27 cellular contexts compared by ENCODE assay signal in the genomic region with DNA sequence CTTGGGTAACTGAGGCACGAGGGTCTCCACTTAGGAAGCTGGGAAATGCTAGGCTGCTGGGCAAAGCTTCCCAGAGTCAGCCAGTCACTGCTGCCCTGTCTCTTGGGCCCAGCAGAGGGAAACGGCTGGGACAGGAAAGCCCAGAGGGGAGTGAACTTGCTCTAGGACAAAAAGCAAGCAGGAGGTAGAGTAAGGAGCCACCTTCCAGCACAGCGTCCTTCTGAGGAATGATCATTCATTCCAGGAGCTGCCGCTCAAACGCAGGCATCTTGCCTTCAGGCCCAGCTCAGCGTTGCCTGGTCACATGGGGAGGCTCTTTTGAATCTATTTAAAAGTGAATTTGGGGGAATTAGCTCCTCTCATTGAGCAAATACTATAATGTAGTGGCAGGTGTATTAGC.
"Had no signal": no experiment of that assay in that cellular context is flagged by ENCODE, and none has a peak within 500 bp of the region (broad histone marks: within the 10 kb centered on the region; RNA-seq: fewer than 3 reads in every experiment).

No MANE protein-coding gene starts in this region.

- DNase-seq: activated CD4-positive, alpha-beta memory T cell treated with anti-CD3 and anti-CD28 coated beads for 36 hours; activated CD4-positive, alpha-beta T cell treated with anti-CD3 and anti-CD28 coated beads, Interleukin-2, amount 10 ng/mL, durations not matched to agents 7 days and 5 days; activated CD4-positive, CD25-positive, alpha-beta regulatory T cell; activated CD8-positive, alpha-beta memory T cell treated with anti-CD3 and anti-CD28 coated beads for 24 hours; activated gamma-delta T cell treated with Interleukin-2 at 50 U/mL for 16 hours; activated naive CD4-positive, alpha-beta T cell treated with anti-CD3 and anti-CD28 coated beads, Interleukin-2, amount 10 ng/mL, durations not matched to agents 7 days and 5 days; activated naive CD8-positive, alpha-beta T cell treated with anti-CD3 and anti-CD28 coated beads, Interleukin-2, amount 10 ng/mL, durations not matched to agents 7 days and 5 days; activated T-cell treated with anti-CD3 and anti-CD28 coated beads, Interleukin-2, amount 50 U/mL, for 4 hours; adrenal gland; anterior cingulate cortex; caudate nucleus; MG63; MV-4-11; NCI-H1417 treated with DMSO at 0.1 percent for 48 hours; NCI-H1694; NCI-H2029; NCI-H2107; NCI-H2171 treated with DMSO at 0.1 percent for 48 hours; NCI-H226; NCI-H526; PC-3; SHP77; T-helper 2 cell; T1000 had no signal

- H3K27me3 ChIP-seq: adrenal gland, breast epithelium, MG63 had no signal

- H3K27ac Mint-ChIP-seq: activated CD4-positive, alpha-beta memory T cell treated with anti-CD3 and anti-CD28 coated beads for 36 hours; activated CD4-positive, alpha-beta T cell treated with anti-CD3 and anti-CD28 coated beads, Interleukin-2, amount 10 ng/mL, durations not matched to agents 7 days and 5 days; activated naive CD4-positive, alpha-beta T cell treated with anti-CD3 and anti-CD28 coated beads, Interleukin-2, amount 10 ng/mL, durations not matched to agents 7 days and 5 days had no signal

- H3K4me3 Mint-ChIP-seq: activated CD4-positive, alpha-beta memory T cell treated with anti-CD3 and anti-CD28 coated beads for 36 hours; activated CD4-positive, alpha-beta T cell treated with anti-CD3 and anti-CD28 coated beads, Interleukin-2, amount 10 ng/mL, durations not matched to agents 7 days and 5 days; activated naive CD4-positive, alpha-beta T cell treated with anti-CD3 and anti-CD28 coated beads, Interleukin-2, amount 10 ng/mL, durations not matched to agents 7 days and 5 days; activated naive CD8-positive, alpha-beta T cell treated with anti-CD3 and anti-CD28 coated beads, Interleukin-2, amount 10 ng/mL, durations not matched to agents 7 days and 5 days; activated T-cell treated with anti-CD3 and anti-CD28 coated beads, Interleukin-2, amount 50 U/mL, for 4 hours had no signal

- H3K4me3 ChIP-seq: adrenal gland, breast epithelium, MG63 had no signal

- H3K36me3 ChIP-seq: adrenal gland, breast epithelium, MG63 had no signal

- FAIRE-seq: RCC 7860, TTC549 had no signal

- H3K9me3 ChIP-seq: adrenal gland, breast epithelium, MG63 had no signal

- H3K27me3 Mint-ChIP-seq: activated CD4-positive, alpha-beta memory T cell treated with anti-CD3 and anti-CD28 coated beads for 36 hours; activated CD4-positive, alpha-beta T cell treated with anti-CD3 and anti-CD28 coated beads, Interleukin-2, amount 10 ng/mL, durations not matched to agents 7 days and 5 days; activated naive CD4-positive, alpha-beta T cell treated with anti-CD3 and anti-CD28 coated beads, Interleukin-2, amount 10 ng/mL, durations not matched to agents 7 days and 5 days; activated naive CD8-positive, alpha-beta T cell treated with anti-CD3 and anti-CD28 coated beads, Interleukin-2, amount 10 ng/mL, durations not matched to agents 7 days and 5 days had no signal

- H3K4me1 ChIP-seq: adrenal gland, breast epithelium had no signal

- H3K9me3 Mint-ChIP-seq: activated CD4-positive, alpha-beta memory T cell treated with anti-CD3 and anti-CD28 coated beads for 36 hours; activated CD4-positive, alpha-beta T cell treated with anti-CD3 and anti-CD28 coated beads, Interleukin-2, amount 10 ng/mL, durations not matched to agents 7 days and 5 days; activated naive CD4-positive, alpha-beta T cell treated with anti-CD3 and anti-CD28 coated beads, Interleukin-2, amount 10 ng/mL, durations not matched to agents 7 days and 5 days; activated naive CD8-positive, alpha-beta T cell treated with anti-CD3 and anti-CD28 coated beads, Interleukin-2, amount 10 ng/mL, durations not matched to agents 7 days and 5 days; activated T-cell treated with anti-CD3 and anti-CD28 coated beads, Interleukin-2, amount 50 U/mL, for 4 hours had no signal

- H3K27ac ChIP-seq: adrenal gland, breast epithelium had no signal

- ATAC-seq: activated T-cell treated with anti-CD3 and anti-CD28 coated beads, Interleukin-2, amount 50 U/mL, for 4 hours; PC-3 had no signal
